Comparison of ENCODE assay signal across 2 cellular contexts in genomic region chr7:39357648-39358047, GRCh38.
TF ChIP-seq lines count a peak whose summit lies in the region.

No MANE protein-coding gene starts in this region.

TF ChIP-seq in SK-N-SH, 30 proteins besides CTCF, POLR2A, EP300 and RAD21 (continued from another document):
- TF ChIP-seq, protein P1, sequence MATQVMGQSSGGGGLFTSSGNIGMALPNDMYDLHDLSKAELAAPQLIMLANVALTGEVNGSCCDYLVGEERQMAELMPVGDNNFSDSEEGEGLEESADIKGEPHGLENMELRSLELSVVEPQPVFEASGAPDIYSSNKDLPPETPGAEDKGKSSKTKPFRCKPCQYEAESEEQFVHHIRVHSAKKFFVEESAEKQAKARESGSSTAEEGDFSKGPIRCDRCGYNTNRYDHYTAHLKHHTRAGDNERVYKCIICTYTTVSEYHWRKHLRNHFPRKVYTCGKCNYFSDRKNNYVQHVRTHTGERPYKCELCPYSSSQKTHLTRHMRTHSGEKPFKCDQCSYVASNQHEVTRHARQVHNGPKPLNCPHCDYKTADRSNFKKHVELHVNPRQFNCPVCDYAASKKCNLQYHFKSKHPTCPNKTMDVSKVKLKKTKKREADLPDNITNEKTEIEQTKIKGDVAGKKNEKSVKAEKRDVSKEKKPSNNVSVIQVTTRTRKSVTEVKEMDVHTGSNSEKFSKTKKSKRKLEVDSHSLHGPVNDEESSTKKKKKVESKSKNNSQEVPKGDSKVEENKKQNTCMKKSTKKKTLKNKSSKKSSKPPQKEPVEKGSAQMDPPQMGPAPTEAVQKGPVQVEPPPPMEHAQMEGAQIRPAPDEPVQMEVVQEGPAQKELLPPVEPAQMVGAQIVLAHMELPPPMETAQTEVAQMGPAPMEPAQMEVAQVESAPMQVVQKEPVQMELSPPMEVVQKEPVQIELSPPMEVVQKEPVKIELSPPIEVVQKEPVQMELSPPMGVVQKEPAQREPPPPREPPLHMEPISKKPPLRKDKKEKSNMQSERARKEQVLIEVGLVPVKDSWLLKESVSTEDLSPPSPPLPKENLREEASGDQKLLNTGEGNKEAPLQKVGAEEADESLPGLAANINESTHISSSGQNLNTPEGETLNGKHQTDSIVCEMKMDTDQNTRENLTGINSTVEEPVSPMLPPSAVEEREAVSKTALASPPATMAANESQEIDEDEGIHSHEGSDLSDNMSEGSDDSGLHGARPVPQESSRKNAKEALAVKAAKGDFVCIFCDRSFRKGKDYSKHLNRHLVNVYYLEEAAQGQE (IDR thresholded peaks at IDR 0.05; ENCODE audit: low read depth, low read length), result no peak

TF ChIP-seq in SK-N-SH treated with all-trans-retinoic acid at 6 μM for 48 hours, 23 proteins besides CTCF, POLR2A, EP300 and RAD21 (continued from another document):
- TF ChIP-seq, protein P2, sequence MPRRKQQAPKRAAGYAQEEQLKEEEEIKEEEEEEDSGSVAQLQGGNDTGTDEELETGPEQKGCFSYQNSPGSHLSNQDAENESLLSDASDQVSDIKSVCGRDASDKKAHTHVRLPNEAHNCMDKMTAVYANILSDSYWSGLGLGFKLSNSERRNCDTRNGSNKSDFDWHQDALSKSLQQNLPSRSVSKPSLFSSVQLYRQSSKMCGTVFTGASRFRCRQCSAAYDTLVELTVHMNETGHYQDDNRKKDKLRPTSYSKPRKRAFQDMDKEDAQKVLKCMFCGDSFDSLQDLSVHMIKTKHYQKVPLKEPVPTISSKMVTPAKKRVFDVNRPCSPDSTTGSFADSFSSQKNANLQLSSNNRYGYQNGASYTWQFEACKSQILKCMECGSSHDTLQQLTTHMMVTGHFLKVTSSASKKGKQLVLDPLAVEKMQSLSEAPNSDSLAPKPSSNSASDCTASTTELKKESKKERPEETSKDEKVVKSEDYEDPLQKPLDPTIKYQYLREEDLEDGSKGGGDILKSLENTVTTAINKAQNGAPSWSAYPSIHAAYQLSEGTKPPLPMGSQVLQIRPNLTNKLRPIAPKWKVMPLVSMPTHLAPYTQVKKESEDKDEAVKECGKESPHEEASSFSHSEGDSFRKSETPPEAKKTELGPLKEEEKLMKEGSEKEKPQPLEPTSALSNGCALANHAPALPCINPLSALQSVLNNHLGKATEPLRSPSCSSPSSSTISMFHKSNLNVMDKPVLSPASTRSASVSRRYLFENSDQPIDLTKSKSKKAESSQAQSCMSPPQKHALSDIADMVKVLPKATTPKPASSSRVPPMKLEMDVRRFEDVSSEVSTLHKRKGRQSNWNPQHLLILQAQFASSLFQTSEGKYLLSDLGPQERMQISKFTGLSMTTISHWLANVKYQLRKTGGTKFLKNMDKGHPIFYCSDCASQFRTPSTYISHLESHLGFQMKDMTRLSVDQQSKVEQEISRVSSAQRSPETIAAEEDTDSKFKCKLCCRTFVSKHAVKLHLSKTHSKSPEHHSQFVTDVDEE (CRISPR knock-in tag; IDR thresholded peaks at IDR 0.05), result no peak
- TF ChIP-seq BACH2 (CRISPR knock-in tag; IDR thresholded peaks at IDR 0.05; ENCODE audit: borderline replicate concordance), result no peak
- TF ChIP-seq, protein P3, sequence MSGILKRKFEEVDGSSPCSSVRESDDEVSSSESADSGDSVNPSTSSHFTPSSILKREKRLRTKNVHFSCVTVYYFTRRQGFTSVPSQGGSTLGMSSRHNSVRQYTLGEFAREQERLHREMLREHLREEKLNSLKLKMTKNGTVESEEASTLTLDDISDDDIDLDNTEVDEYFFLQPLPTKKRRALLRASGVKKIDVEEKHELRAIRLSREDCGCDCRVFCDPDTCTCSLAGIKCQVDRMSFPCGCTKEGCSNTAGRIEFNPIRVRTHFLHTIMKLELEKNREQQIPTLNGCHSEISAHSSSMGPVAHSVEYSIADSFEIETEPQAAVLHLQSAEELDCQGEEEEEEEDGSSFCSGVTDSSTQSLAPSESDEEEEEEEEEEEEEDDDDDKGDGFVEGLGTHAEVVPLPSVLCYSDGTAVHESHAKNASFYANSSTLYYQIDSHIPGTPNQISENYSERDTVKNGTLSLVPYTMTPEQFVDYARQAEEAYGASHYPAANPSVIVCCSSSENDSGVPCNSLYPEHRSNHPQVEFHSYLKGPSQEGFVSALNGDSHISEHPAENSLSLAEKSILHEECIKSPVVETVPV (CRISPR knock-in tag; IDR thresholded peaks at IDR 0.05), result no peak
- TF ChIP-seq ISL1 (CRISPR knock-in tag; IDR thresholded peaks at IDR 0.05), result no peak
- no peak for TF ChIP-seq CREB5 (CRISPR knock-in tag; IDR thresholded peaks at IDR 0.05; ENCODE audit: low read depth)
- TF ChIP-seq GLIS3 (CRISPR knock-in tag; IDR thresholded peaks at IDR 0.05), result no peak
